In genomic region chr1:8506447-8506846, GRCh38 we compare ENCODE assay signal across 1 cellular context.
TF ChIP-seq lines count a peak whose summit lies in the region.

No MANE protein-coding gene starts in this region.

TF ChIP-seq in GM23338, 12 proteins besides CTCF, POLR2A, EP300 and RAD21 (continued from another document):
- TF ChIP-seq ZNF462 (CRISPR knock-in tag; IDR thresholded peaks at IDR 0.05): no peak
